In genomic region chr12:92070054-92070863, GRCh38 we compare ENCODE assay signal across 15 cellular contexts.
A peak's percentile ranks its signal among the peaks of the same experiment; 100 is the strongest.
DNase-seq lines count a peak whose midpoint lies in the region; ATAC-seq, FAIRE-seq and TF ChIP-seq lines count a peak whose summit lies in the region.
"Had no signal": no experiment of that assay in that cellular context is flagged by ENCODE, and none has a peak within 500 bp of the region (broad histone marks: within the 10 kb centered on the region; RNA-seq: fewer than 3 reads in every experiment).

No MANE protein-coding gene starts in this region.

- H3K4me3 Mint-ChIP-seq in MCF 10A (ENCODE audit: unreplicated experiment): no peak overlapping the region
- H3K4me3 Mint-ChIP-seq in CD8-positive, alpha-beta T cell: no peak overlapping the region
- H3K4me3 Mint-ChIP-seq: activated CD4-positive, alpha-beta T cell treated with anti-CD3 and anti-CD28 coated beads, Interleukin-2, amount 10 ng/mL, durations not matched to agents 24 days and 14 days had no signal

- no peaks in the 10 kb centered on the region for H3K36me3 Mint-ChIP-seq in MCF 10A (ENCODE audit: insufficient read depth, unreplicated experiment)
- no peaks in the 10 kb centered on the region for H3K36me3 Mint-ChIP-seq in CD8-positive, alpha-beta T cell

- peak overlapping the region; percentile 97 for H3K27ac ChIP-seq in neutrophil
- no peak overlapping the region for H3K27ac ChIP-seq in CD8-positive, alpha-beta T cell (ENCODE audit: low read depth, low read length)
- H3K27ac ChIP-seq: BLaER1 treated with 17β-estradiol and CSF1 and Interleukin-3, amounts not matched to agents 10 nM and 100 nM; ovary had no signal

- no TSS peak for BruUV-seq in MCF 10A (replicated peaks; lab: Mats Ljungman, UMichigan)

- intact Hi-C loops in MCF 10A (cut with micrococcal nuclease): no loop called here
- intact Hi-C loops in CD8-positive, alpha-beta T cell (cut with DNase I, micrococcal nuclease): no loop called here

- no peaks in the 10 kb centered on the region for H3K27me3 Mint-ChIP-seq in MCF 10A (ENCODE audit: insufficient read depth, unreplicated experiment)
- H3K27me3 Mint-ChIP-seq in CD8-positive, alpha-beta T cell (ENCODE audit: low read depth): no peaks in the 10 kb centered on the region
- H3K27me3 Mint-ChIP-seq: activated CD4-positive, alpha-beta T cell treated with anti-CD3 and anti-CD28 coated beads, Interleukin-2, amount 10 ng/mL, durations not matched to agents 24 days and 14 days had no signal

- no peaks in the 10 kb centered on the region for H3K27me3 ChIP-seq in neutrophil
- no peaks in the 10 kb centered on the region for H3K27me3 ChIP-seq in CD8-positive, alpha-beta T cell (ENCODE audit: insufficient read depth, low read length)
- H3K27me3 ChIP-seq: BLaER1 treated with 17β-estradiol and CSF1 and Interleukin-3, amounts not matched to agents 10 nM and 100 nM; ovary had no signal

- H3K27ac Mint-ChIP-seq in MCF 10A (ENCODE audit: low read depth, unreplicated experiment): peak overlapping the region; percentile 79
- no peak overlapping the region for H3K27ac Mint-ChIP-seq in CD8-positive, alpha-beta T cell
- H3K27ac Mint-ChIP-seq: activated CD4-positive, alpha-beta T cell treated with anti-CD3 and anti-CD28 coated beads, Interleukin-2, amount 10 ng/mL, durations not matched to agents 24 days and 14 days had no signal

- peak; percentile 45 for ATAC-seq in HG02938 (IDR thresholded peaks at IDR 0.05; ENCODE audit: unreplicated experiment)
- no peak for ATAC-seq in CD8-positive, alpha-beta T cell
- ATAC-seq: Right ventricle myocardium inferior had no signal

- H3K9me3 ChIP-seq in neutrophil: no peaks in the 10 kb centered on the region
- H3K9me3 ChIP-seq in CD8-positive, alpha-beta T cell (ENCODE audit: low read length): no peaks in the 10 kb centered on the region
- H3K9me3 ChIP-seq: ovary had no signal

- peaks cover 51 to 53% of the 10 kb centered on the region in 2 experiments for H3K4me1 ChIP-seq in neutrophil (ENCODE audit: control insufficient read depth in 1 of 2, insufficient read depth in 1 of 2, low read depth in 1 of 2, low read length in 1 of 2)
- H3K4me1 ChIP-seq in CD8-positive, alpha-beta T cell (ENCODE audit: insufficient read depth, low read length): peaks cover 8% of the 10 kb centered on the region

- CTCF ChIA-PET in MCF 10A (lab: Yijun Ruan, JAX): no interaction called here
- CTCF ChIA-PET in CD8-positive, alpha-beta T cell (lab: Charles Lee): interaction anchor here (1.1 to 1.2 kb wide), 2 partner anchors 8 to 23 kb away, joined by 3 to 4 read pairs; no protein-coding TSS in a partner anchor

- TF ChIP-seq CTCF in MCF 10A (IDR thresholded peaks at IDR 0.05; ENCODE audit: unreplicated experiment) (no peak), neutrophil (IDR thresholded peaks at IDR 0.05) (no peak)
- no peak for TF ChIP-seq CTCF in CD8-positive, alpha-beta T cell (IDR thresholded peaks at IDR 0.05)

- no peaks in the 10 kb centered on the region for H3K36me3 ChIP-seq in neutrophil
- H3K36me3 ChIP-seq in CD8-positive, alpha-beta T cell (ENCODE audit: insufficient read depth, low read length): no peaks in the 10 kb centered on the region
- H3K36me3 ChIP-seq: BLaER1 treated with 17β-estradiol and CSF1 and Interleukin-3, amounts not matched to agents 10 nM and 100 nM; ovary had no signal

- peaks cover 16% of the 10 kb centered on the region for H3K4me1 Mint-ChIP-seq in MCF 10A (ENCODE audit: insufficient read depth, unreplicated experiment)
- peaks cover 28% of the 10 kb centered on the region for H3K4me1 Mint-ChIP-seq in CD8-positive, alpha-beta T cell (ENCODE audit: low read depth)

- POLR2A ChIA-PET in MCF 10A (lab: Yijun Ruan, JAX): interaction anchor here (0.7 to 2.0 kb wide), 10 partner anchors 10 to 348 kb away, joined by 3 to 6 read pairs (median 3); no protein-coding TSS in a partner anchor
- POLR2A ChIA-PET in CD8-positive, alpha-beta T cell (lab: Charles Lee): no interaction called here

- peak overlapping the region; percentile 24 to 51 for H3K4me3 ChIP-seq in neutrophil (ENCODE audit: low read depth in 1 of 2, low read length in 1 of 2)
- H3K4me3 ChIP-seq in CD8-positive, alpha-beta T cell (ENCODE audit: low read depth, low read length): no peak overlapping the region
- H3K4me3 ChIP-seq: BLaER1 treated with 17β-estradiol and CSF1 and Interleukin-3, amounts not matched to agents 10 nM and 100 nM; ovary had no signal

- DNase-seq in GM18507 (ENCODE audit: extremely low spot score, insufficient read length, low read depth) (no peak), MCF 10A (ENCODE audit: unreplicated experiment) (no peak), NCI-H187 treated with DMSO at 0.1 percent for 48 hours (lab: John Stamatoyannopoulos, UW) (no peak), T-helper 9 cell (no peak)
- no peak for DNase-seq in stimulated activated CD4-positive, alpha-beta T cell treated with anti-CD3 and anti-CD28 coated beads, Interleukin-4, amount 100 ng/mL, for 24 hours
- no peak for DNase-seq in CD8-positive, alpha-beta T cell
- DNase-seq: activated CD4-positive, alpha-beta T cell treated with anti-CD3 and anti-CD28 coated beads, Interleukin-2, amount 10 ng/mL, durations not matched to agents 24 days and 14 days; activated naive CD4-positive, alpha-beta T cell treated with anti-CD3 and anti-CD28 coated beads, Interleukin-2, amount 50 U/mL, for 16 hours; NCI-H2171 treated with DMSO at 0.1 percent for 48 hours had no signal

- FAIRE-seq in GM18507 (lab: Jason Lieb, UNC): peak; percentile 75
- FAIRE-seq: H54 had no signal

- H3K9me3 Mint-ChIP-seq in MCF 10A (ENCODE audit: unreplicated experiment): no peaks in the 10 kb centered on the region
- H3K9me3 Mint-ChIP-seq in CD8-positive, alpha-beta T cell: peaks cover 3% of the 10 kb centered on the region
